11 cellular contexts compared by ENCODE assay signal in the genomic region with DNA sequence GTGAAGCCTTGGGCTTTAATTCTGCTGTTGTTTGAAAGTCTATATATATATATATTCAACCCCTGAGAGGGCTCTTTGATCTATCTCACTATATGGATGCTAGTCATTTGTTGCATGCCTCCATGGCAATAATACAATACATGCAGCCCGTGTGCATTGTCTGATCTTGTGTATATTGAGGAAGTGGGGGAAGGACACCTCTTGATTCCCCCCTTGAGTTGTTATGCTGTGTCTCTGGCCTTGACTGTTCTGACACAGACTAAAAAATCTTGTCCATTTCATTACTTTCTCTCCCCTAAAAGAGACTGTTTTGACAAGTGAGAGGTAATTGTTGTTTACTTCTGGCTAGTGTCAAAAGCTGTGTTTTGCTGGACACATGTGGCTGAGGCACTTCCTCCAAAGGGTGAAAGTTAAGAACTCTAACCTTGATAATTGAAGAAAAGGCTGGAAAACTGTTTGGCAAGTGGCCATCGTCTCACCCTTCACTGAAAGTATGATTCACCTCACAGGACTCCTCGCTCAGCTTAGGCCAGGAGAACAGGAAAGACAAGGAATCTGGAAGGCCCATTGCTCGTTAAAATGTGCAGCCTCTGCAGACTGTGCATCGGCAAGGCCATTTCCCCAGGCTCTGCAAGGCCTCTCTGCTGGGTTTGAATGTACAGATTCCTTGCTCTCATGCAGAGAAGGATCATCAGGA.
DNase-seq lines count a peak whose midpoint lies in the region; ATAC-seq and TF ChIP-seq lines count a peak whose summit lies in the region.
"Had no signal": no experiment of that assay in that cellular context is flagged by ENCODE, and none has a peak within 500 bp of the region (broad histone marks: within the 10 kb centered on the region; RNA-seq: fewer than 3 reads in every experiment).

No MANE protein-coding gene starts in this region.

- no peak overlapping the region for H3K4me3 ChIP-seq in skeletal muscle cell (ENCODE audit: low read depth, low read length)

- intact Hi-C loops in head of caudate nucleus (cut with DNase I): no loop called here

- DNase-seq in GM04504 (ENCODE audit: low read depth) (peak; percentile 66), fibroblast of the conjunctiva (ENCODE audit: low read depth) (peak; percentile 23), skeletal muscle cell (ENCODE audit: low read depth) (peak; percentile 80), NCI-H2081 treated with DMSO at 0.1 percent for 48 hours (lab: John Stamatoyannopoulos, UW) (no peak), head of caudate nucleus (no peak)
- DNase-seq: NCI-H1105; stimulated activated naive CD4-positive, alpha-beta T cell had no signal

- ATAC-seq in SK-N-SH treated with all-trans-retinoic acid at 6 μM for 48 hours (peak; percentile 99), GM18868 (IDR thresholded peaks at IDR 0.05; ENCODE audit: unreplicated experiment) (no peak), HG03460 (IDR thresholded peaks at IDR 0.05; ENCODE audit: unreplicated experiment) (no peak)
- ATAC-seq: sciatic nerve had no signal

TF ChIP-seq in SK-N-SH treated with all-trans-retinoic acid at 6 μM for 48 hours, 23 proteins besides CTCF, POLR2A, EP300 and RAD21:
- TF ChIP-seq ISL1 (CRISPR knock-in tag; IDR thresholded peaks at IDR 0.05) (no peak), ZFP30 (CRISPR knock-in tag; IDR thresholded peaks at IDR 0.05) (no peak), ZNF70 (CRISPR knock-in tag; IDR thresholded peaks at IDR 0.05) (no peak), RARB (CRISPR knock-in tag; IDR thresholded peaks at IDR 0.05) (no peak), PPARA (CRISPR knock-in tag; IDR thresholded peaks at IDR 0.05; ENCODE audit: borderline replicate concordance) (no peak), ZFP3 (CRISPR knock-in tag; IDR thresholded peaks at IDR 0.05) (no peak), TCF4 (CRISPR knock-in tag; IDR thresholded peaks at IDR 0.05; ENCODE audit: borderline replicate concordance) (no peak)
- TF ChIP-seq, protein P1, sequence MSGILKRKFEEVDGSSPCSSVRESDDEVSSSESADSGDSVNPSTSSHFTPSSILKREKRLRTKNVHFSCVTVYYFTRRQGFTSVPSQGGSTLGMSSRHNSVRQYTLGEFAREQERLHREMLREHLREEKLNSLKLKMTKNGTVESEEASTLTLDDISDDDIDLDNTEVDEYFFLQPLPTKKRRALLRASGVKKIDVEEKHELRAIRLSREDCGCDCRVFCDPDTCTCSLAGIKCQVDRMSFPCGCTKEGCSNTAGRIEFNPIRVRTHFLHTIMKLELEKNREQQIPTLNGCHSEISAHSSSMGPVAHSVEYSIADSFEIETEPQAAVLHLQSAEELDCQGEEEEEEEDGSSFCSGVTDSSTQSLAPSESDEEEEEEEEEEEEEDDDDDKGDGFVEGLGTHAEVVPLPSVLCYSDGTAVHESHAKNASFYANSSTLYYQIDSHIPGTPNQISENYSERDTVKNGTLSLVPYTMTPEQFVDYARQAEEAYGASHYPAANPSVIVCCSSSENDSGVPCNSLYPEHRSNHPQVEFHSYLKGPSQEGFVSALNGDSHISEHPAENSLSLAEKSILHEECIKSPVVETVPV (CRISPR knock-in tag; IDR thresholded peaks at IDR 0.05): no peak
- TF ChIP-seq, protein P2, sequence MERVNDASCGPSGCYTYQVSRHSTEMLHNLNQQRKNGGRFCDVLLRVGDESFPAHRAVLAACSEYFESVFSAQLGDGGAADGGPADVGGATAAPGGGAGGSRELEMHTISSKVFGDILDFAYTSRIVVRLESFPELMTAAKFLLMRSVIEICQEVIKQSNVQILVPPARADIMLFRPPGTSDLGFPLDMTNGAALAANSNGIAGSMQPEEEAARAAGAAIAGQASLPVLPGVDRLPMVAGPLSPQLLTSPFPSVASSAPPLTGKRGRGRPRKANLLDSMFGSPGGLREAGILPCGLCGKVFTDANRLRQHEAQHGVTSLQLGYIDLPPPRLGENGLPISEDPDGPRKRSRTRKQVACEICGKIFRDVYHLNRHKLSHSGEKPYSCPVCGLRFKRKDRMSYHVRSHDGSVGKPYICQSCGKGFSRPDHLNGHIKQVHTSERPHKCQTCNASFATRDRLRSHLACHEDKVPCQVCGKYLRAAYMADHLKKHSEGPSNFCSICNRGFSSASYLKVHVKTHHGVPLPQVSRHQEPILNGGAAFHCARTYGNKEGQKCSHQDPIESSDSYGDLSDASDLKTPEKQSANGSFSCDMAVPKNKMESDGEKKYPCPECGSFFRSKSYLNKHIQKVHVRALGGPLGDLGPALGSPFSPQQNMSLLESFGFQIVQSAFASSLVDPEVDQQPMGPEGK (CRISPR knock-in tag; IDR thresholded peaks at IDR 0.05; ENCODE audit: borderline replicate concordance): no peak
- TF ChIP-seq, protein P3, sequence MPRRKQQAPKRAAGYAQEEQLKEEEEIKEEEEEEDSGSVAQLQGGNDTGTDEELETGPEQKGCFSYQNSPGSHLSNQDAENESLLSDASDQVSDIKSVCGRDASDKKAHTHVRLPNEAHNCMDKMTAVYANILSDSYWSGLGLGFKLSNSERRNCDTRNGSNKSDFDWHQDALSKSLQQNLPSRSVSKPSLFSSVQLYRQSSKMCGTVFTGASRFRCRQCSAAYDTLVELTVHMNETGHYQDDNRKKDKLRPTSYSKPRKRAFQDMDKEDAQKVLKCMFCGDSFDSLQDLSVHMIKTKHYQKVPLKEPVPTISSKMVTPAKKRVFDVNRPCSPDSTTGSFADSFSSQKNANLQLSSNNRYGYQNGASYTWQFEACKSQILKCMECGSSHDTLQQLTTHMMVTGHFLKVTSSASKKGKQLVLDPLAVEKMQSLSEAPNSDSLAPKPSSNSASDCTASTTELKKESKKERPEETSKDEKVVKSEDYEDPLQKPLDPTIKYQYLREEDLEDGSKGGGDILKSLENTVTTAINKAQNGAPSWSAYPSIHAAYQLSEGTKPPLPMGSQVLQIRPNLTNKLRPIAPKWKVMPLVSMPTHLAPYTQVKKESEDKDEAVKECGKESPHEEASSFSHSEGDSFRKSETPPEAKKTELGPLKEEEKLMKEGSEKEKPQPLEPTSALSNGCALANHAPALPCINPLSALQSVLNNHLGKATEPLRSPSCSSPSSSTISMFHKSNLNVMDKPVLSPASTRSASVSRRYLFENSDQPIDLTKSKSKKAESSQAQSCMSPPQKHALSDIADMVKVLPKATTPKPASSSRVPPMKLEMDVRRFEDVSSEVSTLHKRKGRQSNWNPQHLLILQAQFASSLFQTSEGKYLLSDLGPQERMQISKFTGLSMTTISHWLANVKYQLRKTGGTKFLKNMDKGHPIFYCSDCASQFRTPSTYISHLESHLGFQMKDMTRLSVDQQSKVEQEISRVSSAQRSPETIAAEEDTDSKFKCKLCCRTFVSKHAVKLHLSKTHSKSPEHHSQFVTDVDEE (CRISPR knock-in tag; IDR thresholded peaks at IDR 0.05): no peak

Comparison
In these comparisons a context has a peak if more than half of its experiments do, and no peak if none do; other contexts are left out.
1. DNase-seq: peak in GM04504 (single experiment), fibroblast of the conjunctiva (single experiment) and skeletal muscle cell (single experiment); none in NCI-H2081 treated with DMSO at 0.1 percent for 48 hours (single experiment) and head of caudate nucleus (0 of 42).